Comparison of ENCODE assay signal across 1 cellular context in genomic region chr7:36389371-36390198, GRCh38.
A peak's percentile ranks its signal among the peaks of the same experiment; 100 is the strongest.
TF ChIP-seq lines count a peak whose summit lies in the region.

A gene with protein sequence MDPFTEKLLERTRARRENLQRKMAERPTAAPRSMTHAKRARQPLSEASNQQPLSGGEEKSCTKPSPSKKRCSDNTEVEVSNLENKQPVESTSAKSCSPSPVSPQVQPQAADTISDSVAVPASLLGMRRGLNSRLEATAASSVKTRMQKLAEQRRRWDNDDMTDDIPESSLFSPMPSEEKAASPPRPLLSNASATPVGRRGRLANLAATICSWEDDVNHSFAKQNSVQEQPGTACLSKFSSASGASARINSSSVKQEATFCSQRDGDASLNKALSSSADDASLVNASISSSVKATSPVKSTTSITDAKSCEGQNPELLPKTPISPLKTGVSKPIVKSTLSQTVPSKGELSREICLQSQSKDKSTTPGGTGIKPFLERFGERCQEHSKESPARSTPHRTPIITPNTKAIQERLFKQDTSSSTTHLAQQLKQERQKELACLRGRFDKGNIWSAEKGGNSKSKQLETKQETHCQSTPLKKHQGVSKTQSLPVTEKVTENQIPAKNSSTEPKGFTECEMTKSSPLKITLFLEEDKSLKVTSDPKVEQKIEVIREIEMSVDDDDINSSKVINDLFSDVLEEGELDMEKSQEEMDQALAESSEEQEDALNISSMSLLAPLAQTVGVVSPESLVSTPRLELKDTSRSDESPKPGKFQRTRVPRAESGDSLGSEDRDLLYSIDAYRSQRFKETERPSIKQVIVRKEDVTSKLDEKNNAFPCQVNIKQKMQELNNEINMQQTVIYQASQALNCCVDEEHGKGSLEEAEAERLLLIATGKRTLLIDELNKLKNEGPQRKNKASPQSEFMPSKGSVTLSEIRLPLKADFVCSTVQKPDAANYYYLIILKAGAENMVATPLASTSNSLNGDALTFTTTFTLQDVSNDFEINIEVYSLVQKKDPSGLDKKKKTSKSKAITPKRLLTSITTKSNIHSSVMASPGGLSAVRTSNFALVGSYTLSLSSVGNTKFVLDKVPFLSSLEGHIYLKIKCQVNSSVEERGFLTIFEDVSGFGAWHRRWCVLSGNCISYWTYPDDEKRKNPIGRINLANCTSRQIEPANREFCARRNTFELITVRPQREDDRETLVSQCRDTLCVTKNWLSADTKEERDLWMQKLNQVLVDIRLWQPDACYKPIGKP (plus strand): TSS chr7:36389862. CDS start chr7:36390027, 165 bp downstream.

TF ChIP-seq in HepG2, 621 proteins besides CTCF, POLR2A, EP300 and RAD21 (continued from another document and continues in another):
- TF ChIP-seq, protein P1, sequence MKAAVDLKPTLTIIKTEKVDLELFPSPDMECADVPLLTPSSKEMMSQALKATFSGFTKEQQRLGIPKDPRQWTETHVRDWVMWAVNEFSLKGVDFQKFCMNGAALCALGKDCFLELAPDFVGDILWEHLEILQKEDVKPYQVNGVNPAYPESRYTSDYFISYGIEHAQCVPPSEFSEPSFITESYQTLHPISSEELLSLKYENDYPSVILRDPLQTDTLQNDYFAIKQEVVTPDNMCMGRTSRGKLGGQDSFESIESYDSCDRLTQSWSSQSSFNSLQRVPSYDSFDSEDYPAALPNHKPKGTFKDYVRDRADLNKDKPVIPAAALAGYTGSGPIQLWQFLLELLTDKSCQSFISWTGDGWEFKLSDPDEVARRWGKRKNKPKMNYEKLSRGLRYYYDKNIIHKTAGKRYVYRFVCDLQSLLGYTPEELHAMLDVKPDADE (CRISPR knock-in tag; IDR thresholded peaks at IDR 0.05), result no peak
- TF ChIP-seq, protein P2, sequence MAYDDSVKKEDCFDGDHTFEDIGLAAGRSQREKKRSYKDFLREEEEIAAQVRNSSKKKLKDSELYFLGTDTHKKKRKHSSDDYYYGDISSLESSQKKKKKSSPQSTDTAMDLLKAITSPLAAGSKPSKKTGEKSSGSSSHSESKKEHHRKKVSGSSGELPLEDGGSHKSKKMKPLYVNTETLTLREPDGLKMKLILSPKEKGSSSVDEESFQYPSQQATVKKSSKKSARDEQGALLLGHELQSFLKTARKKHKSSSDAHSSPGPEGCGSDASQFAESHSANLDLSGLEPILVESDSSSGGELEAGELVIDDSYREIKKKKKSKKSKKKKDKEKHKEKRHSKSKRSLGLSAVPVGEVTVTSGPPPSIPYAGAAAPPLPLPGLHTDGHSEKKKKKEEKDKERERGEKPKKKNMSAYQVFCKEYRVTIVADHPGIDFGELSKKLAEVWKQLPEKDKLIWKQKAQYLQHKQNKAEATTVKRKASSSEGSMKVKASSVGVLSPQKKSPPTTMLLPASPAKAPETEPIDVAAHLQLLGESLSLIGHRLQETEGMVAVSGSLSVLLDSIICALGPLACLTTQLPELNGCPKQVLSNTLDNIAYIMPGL (CRISPR knock-in tag; IDR thresholded peaks at IDR 0.05; ENCODE audit: borderline replicate concordance in 1 of 2, low read depth in 1 of 2), result no peak; a peak in 1 of 4 replicates
- TF ChIP-seq TFE3 (CRISPR knock-in tag; IDR thresholded peaks at IDR 0.05) (no peak), MTA1 (CRISPR knock-in tag; IDR thresholded peaks at IDR 0.05; ENCODE audit: borderline replicate concordance) (peak; percentile 46; the same call in 1 of the 2 replicates), NFYB (CRISPR knock-in tag; IDR thresholded peaks at IDR 0.05) (no peak), ZNF354B (CRISPR knock-in tag; IDR thresholded peaks at IDR 0.05) (no peak), DBP (CRISPR knock-in tag; IDR thresholded peaks at IDR 0.05; ENCODE audit: not compliant biosample characterization) (peak; percentile 19), NR2F1 (CRISPR knock-in tag; IDR thresholded peaks at IDR 0.05) (0 out of 4 replicates have a peak, but pooled peaks of 1 of the 2 experiments have one; percentile 25), ZNF670 (CRISPR knock-in tag; IDR thresholded peaks at IDR 0.05; ENCODE audit: borderline replicate concordance) (peak; percentile 64; the same call in 1 of the 2 replicates), EED (CRISPR knock-in tag; IDR thresholded peaks at IDR 0.05) (no peak), FOXK2 (IDR thresholded peaks at IDR 0.05) (no peak), ZNF510 (CRISPR knock-in tag; IDR thresholded peaks at IDR 0.05; ENCODE audit: low read depth) (no peak), ZNF782 (CRISPR knock-in tag; IDR thresholded peaks at IDR 0.05; ENCODE audit: borderline replicate concordance) (no peak), BCL6 (CRISPR knock-in tag; IDR thresholded peaks at IDR 0.05) (peak; percentile 2; the same call in 1 of the 2 replicates), TCF7L2 (IDR thresholded peaks at IDR 0.05; ENCODE audit: low read depth, low read length) (no peak), ZNF615 (CRISPR knock-in tag; IDR thresholded peaks at IDR 0.05; ENCODE audit: borderline replicate concordance) (no peak), RBM22 (optimal IDR thresholded peaks at IDR 0.05; ENCODE audit: low read length) (no peak), ZNF343 (CRISPR knock-in tag; IDR thresholded peaks at IDR 0.05) (peak; percentile 84; the same call in 1 of the 2 replicates), ZBTB1 (CRISPR knock-in tag; IDR thresholded peaks at IDR 0.05; ENCODE audit: borderline replicate concordance) (no peak), ZKSCAN8 (CRISPR knock-in tag; IDR thresholded peaks at IDR 0.05; ENCODE audit: borderline replicate concordance) (0 out of 2 replicates have a peak, but pooled peaks have one; percentile 5), ZNF558 (CRISPR knock-in tag; IDR thresholded peaks at IDR 0.05; ENCODE audit: borderline replicate concordance) (no peak), SKI (IDR thresholded peaks at IDR 0.05; ENCODE audit: partially characterized antibody) (no peak), POLR2G (IDR thresholded peaks at IDR 0.05; ENCODE audit: low read depth, low read length) (peak; percentile 72), ZNF652 (CRISPR knock-in tag; IDR thresholded peaks at IDR 0.05; ENCODE audit: borderline replicate concordance, low read depth) (no peak), SIN3B (IDR thresholded peaks at IDR 0.05; ENCODE audit: low read length) (peak; percentile 97), ZNF7 (CRISPR knock-in tag; IDR thresholded peaks at IDR 0.05) (no peak), MAFK (conservative IDR thresholded peaks at IDR 0.05 in 1 of 2, IDR thresholded peaks at IDR 0.05 in 1 of 2; ENCODE audit: low read length in 2 of 2) (no peak), ETV5 (CRISPR knock-in tag; IDR thresholded peaks at IDR 0.05; ENCODE audit: borderline replicate concordance) (no peak)
- TF ChIP-seq, protein P3, sequence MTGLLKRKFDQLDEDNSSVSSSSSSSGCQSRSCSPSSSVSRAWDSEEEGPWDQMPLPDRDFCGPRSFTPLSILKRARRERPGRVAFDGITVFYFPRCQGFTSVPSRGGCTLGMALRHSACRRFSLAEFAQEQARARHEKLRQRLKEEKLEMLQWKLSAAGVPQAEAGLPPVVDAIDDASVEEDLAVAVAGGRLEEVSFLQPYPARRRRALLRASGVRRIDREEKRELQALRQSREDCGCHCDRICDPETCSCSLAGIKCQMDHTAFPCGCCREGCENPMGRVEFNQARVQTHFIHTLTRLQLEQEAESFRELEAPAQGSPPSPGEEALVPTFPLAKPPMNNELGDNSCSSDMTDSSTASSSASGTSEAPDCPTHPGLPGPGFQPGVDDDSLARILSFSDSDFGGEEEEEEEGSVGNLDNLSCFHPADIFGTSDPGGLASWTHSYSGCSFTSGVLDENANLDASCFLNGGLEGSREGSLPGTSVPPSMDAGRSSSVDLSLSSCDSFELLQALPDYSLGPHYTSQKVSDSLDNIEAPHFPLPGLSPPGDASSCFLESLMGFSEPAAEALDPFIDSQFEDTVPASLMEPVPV (CRISPR knock-in tag; IDR thresholded peaks at IDR 0.05), result peak; percentile 33; the same call in 1 of the 2 replicates
- TF ChIP-seq, protein P4, sequence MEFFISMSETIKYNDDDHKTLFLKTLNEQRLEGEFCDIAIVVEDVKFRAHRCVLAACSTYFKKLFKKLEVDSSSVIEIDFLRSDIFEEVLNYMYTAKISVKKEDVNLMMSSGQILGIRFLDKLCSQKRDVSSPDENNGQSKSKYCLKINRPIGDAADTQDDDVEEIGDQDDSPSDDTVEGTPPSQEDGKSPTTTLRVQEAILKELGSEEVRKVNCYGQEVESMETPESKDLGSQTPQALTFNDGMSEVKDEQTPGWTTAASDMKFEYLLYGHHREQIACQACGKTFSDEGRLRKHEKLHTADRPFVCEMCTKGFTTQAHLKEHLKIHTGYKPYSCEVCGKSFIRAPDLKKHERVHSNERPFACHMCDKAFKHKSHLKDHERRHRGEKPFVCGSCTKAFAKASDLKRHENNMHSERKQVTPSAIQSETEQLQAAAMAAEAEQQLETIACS (CRISPR knock-in tag; IDR thresholded peaks at IDR 0.05), result no peak
- TF ChIP-seq, protein P5, sequence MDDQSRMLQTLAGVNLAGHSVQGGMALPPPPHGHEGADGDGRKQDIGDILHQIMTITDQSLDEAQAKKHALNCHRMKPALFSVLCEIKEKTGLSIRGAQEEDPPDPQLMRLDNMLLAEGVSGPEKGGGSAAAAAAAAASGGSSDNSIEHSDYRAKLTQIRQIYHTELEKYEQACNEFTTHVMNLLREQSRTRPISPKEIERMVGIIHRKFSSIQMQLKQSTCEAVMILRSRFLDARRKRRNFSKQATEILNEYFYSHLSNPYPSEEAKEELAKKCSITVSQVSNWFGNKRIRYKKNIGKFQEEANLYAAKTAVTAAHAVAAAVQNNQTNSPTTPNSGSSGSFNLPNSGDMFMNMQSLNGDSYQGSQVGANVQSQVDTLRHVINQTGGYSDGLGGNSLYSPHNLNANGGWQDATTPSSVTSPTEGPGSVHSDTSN (CRISPR knock-in tag; IDR thresholded peaks at IDR 0.05; ENCODE audit: borderline replicate concordance), result 0 out of 2 replicates have a peak, but pooled peaks have one; percentile 9
- TF ChIP-seq, protein P6, sequence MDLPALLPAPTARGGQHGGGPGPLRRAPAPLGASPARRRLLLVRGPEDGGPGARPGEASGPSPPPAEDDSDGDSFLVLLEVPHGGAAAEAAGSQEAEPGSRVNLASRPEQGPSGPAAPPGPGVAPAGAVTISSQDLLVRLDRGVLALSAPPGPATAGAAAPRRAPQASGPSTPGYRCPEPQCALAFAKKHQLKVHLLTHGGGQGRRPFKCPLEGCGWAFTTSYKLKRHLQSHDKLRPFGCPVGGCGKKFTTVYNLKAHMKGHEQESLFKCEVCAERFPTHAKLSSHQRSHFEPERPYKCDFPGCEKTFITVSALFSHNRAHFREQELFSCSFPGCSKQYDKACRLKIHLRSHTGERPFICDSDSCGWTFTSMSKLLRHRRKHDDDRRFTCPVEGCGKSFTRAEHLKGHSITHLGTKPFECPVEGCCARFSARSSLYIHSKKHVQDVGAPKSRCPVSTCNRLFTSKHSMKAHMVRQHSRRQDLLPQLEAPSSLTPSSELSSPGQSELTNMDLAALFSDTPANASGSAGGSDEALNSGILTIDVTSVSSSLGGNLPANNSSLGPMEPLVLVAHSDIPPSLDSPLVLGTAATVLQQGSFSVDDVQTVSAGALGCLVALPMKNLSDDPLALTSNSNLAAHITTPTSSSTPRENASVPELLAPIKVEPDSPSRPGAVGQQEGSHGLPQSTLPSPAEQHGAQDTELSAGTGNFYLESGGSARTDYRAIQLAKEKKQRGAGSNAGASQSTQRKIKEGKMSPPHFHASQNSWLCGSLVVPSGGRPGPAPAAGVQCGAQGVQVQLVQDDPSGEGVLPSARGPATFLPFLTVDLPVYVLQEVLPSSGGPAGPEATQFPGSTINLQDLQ (CRISPR knock-in tag; IDR thresholded peaks at IDR 0.05), result 0 out of 2 replicates have a peak, but pooled peaks have one; percentile 13
- TF ChIP-seq, protein P7, sequence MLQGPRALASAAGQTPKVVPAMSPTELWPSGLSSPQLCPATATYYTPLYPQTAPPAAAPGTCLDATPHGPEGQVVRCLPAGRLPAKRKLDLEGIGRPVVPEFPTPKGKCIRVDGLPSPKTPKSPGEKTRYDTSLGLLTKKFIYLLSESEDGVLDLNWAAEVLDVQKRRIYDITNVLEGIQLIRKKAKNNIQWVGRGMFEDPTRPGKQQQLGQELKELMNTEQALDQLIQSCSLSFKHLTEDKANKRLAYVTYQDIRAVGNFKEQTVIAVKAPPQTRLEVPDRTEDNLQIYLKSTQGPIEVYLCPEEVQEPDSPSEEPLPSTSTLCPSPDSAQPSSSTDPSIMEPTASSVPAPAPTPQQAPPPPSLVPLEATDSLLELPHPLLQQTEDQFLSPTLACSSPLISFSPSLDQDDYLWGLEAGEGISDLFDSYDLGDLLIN (CRISPR knock-in tag; IDR thresholded peaks at IDR 0.05; ENCODE audit: borderline replicate concordance), result peak; percentile 78; the same call in 1 of the 2 replicates
- TF ChIP-seq, protein P8, sequence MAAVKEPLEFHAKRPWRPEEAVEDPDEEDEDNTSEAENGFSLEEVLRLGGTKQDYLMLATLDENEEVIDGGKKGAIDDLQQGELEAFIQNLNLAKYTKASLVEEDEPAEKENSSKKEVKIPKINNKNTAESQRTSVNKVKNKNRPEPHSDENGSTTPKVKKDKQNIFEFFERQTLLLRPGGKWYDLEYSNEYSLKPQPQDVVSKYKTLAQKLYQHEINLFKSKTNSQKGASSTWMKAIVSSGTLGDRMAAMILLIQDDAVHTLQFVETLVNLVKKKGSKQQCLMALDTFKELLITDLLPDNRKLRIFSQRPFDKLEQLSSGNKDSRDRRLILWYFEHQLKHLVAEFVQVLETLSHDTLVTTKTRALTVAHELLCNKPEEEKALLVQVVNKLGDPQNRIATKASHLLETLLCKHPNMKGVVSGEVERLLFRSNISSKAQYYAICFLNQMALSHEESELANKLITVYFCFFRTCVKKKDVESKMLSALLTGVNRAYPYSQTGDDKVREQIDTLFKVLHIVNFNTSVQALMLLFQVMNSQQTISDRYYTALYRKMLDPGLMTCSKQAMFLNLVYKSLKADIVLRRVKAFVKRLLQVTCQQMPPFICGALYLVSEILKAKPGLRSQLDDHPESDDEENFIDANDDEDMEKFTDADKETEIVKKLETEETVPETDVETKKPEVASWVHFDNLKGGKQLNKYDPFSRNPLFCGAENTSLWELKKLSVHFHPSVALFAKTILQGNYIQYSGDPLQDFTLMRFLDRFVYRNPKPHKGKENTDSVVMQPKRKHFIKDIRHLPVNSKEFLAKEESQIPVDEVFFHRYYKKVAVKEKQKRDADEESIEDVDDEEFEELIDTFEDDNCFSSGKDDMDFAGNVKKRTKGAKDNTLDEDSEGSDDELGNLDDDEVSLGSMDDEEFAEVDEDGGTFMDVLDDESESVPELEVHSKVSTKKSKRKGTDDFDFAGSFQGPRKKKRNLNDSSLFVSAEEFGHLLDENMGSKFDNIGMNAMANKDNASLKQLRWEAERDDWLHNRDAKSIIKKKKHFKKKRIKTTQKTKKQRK (IDR thresholded peaks at IDR 0.05; ENCODE audit: low read length), result no peak
